Comparison of ENCODE assay signal across 8 cellular contexts in genomic region chr22:37804502-37804885, GRCh38. TPM values are rescaled to one million over a fixed set of nuclear protein-coding genes. Genes with fewer than 3 reads are reported as not detected.
DNase-seq lines count a peak whose midpoint lies in the region; ATAC-seq, FAIRE-seq and TF ChIP-seq lines count a peak whose summit lies in the region.

No MANE protein-coding gene starts in this region.

- TF ChIP-seq EP300 in transverse colon (IDR thresholded peaks at IDR 0.05; ENCODE audit: low read depth) = no peak

- H3K9me3 ChIP-seq in astrocyte (ENCODE audit: insufficient read depth, low read depth, low read length) (no peaks in the 10 kb centered on the region), transverse colon (no peaks in the 10 kb centered on the region)

- peak overlapping the region; percentile 89 for H2AFZ ChIP-seq in astrocyte (ENCODE audit: low read depth, low read length)

- peak overlapping the region; percentile 87 for H3K9ac ChIP-seq in astrocyte (ENCODE audit: low read length)

- intact Hi-C loops in lower leg skin (cut with DNase I; ENCODE audit: low total_unique reads) = no loop called here
- intact Hi-C loops in transverse colon (cut with DNase I; ENCODE audit: low total_unique reads) = no loop called here

- H3K4me3 ChIP-seq in astrocyte (ENCODE audit: insufficient read depth, low read depth, low read length) = peak overlapping the region; percentile 55
- peak overlapping the region; percentile 14 for H3K4me3 ChIP-seq in lower leg skin (ENCODE audit: low read depth, poor library complexity, severe bottlenecking)
- H3K4me3 ChIP-seq in transverse colon = peak overlapping the region; percentile 4 to 65 (median 58)

- peaks cover 39% of the 10 kb centered on the region for H3K4me1 Mint-ChIP-seq in activated T-cell treated with anti-CD3 and anti-CD28 coated beads, Interleukin-2, amount 50 U/mL, for 4 hours (ENCODE audit: low read depth)
- H3K4me1 Mint-ChIP-seq in astrocyte (ENCODE audit: low read depth, unreplicated experiment) = peaks cover 6% of the 10 kb centered on the region

- H3K4me1 ChIP-seq in astrocyte (ENCODE audit: insufficient read depth, low read length) (peaks cover 44% of the 10 kb centered on the region), transverse colon (peaks cover 5 to 65% (median 47%) of the 10 kb centered on the region in 4 donors)

- FAIRE-seq in astrocyte (lab: Jason Lieb, UNC) = no peak

- no peaks in the 10 kb centered on the region for H3K9me3 Mint-ChIP-seq in activated T-cell treated with anti-CD3 and anti-CD28 coated beads, Interleukin-2, amount 50 U/mL, for 4 hours
- no peaks in the 10 kb centered on the region for H3K9me3 Mint-ChIP-seq in astrocyte (ENCODE audit: unreplicated experiment)

- H3K4me2 ChIP-seq in astrocyte (ENCODE audit: low read length) = peak overlapping the region; percentile 92

- 0 to 2% methylated on average over 27 of the region's 27 CpGs for WGBS in lower leg skin, 2 donors
- WGBS in transverse colon (ENCODE audit: low coverage in 1 of 2), 2 donors = 2% methylated on average over 26 of the region's 27 CpGs; no CpG with 5 or more reads in 1 of the 2 donors

- H3K27me3 ChIP-seq in astrocyte (ENCODE audit: insufficient read depth, low read length) = no peaks in the 10 kb centered on the region
- H3K27me3 ChIP-seq in transverse colon = no peaks in the 10 kb centered on the region

- H3K79me2 ChIP-seq in astrocyte (ENCODE audit: insufficient read depth, low read length) = peaks cover 12% of the 10 kb centered on the region

- no peaks in the 10 kb centered on the region for H3K36me3 ChIP-seq in astrocyte (ENCODE audit: insufficient read depth, low read length)
- no peaks in the 10 kb centered on the region for H3K36me3 ChIP-seq in transverse colon

- H4K20me1 ChIP-seq in astrocyte (ENCODE audit: insufficient read depth, low read length) = peaks cover 11% of the 10 kb centered on the region

- H3K27ac ChIP-seq in astrocyte (ENCODE audit: low read depth, low read length) (peak overlapping the region; percentile 62), transverse colon (peak overlapping the region; percentile 93 to 96 (median 94))

- DNase-seq in activated T-cell treated with anti-CD3 and anti-CD28 coated beads, Interleukin-2, amount 50 U/mL, for 4 hours = no peak
- DNase-seq in activated T-cell treated with anti-CD3 and anti-CD28 coated beads, Interleukin-2, amount 50 U/mL, for 1 hour = no peak
- DNase-seq in astrocyte (ENCODE audit: low read depth) (no peak), lower leg skin (ENCODE audit: low spot score in 2 of 2) (no peak), transverse colon (no peak), NCI-H1694 treated with DMSO at 0.1 percent for 48 hours (lab: John Stamatoyannopoulos, UW) (no peak), NCI-H2196 treated with DMSO at 0.1 percent for 48 hours (lab: John Stamatoyannopoulos, UW; ENCODE audit: unreplicated experiment) (no peak)

- H3K27me3 Mint-ChIP-seq in activated T-cell treated with anti-CD3 and anti-CD28 coated beads, Interleukin-2, amount 50 U/mL, for 4 hours (ENCODE audit: low read depth) = peaks cover 48% of the 10 kb centered on the region
- peaks cover 20% of the 10 kb centered on the region for H3K27me3 Mint-ChIP-seq in astrocyte (ENCODE audit: low read depth, unreplicated experiment)

- TF ChIP-seq POLR2A in lower leg skin (IDR thresholded peaks at IDR 0.05) (no peak), transverse colon (IDR thresholded peaks at IDR 0.05) (no peak)

- ATAC-seq in activated T-cell treated with anti-CD3 and anti-CD28 coated beads, Interleukin-2, amount 50 U/mL, for 4 hours = no peak
- ATAC-seq in HG03439 (IDR thresholded peaks at IDR 0.05; ENCODE audit: unreplicated experiment) = no peak

- in situ Hi-C loops in transverse colon (cut with MboI; ENCODE audit: low pct_ligation_motif_present in 1 of 4, low pct_unique_long_range_greater_than_20kb in 1 of 4, low sequenced_read_pairs in 3 of 4) = loop anchor here in 1 of 4 donors (25.0 kb wide), 1 partner anchor 158 kb away; the partner anchor contains the start of genes C22orf23 and POLR2F

- H3K27ac Mint-ChIP-seq in astrocyte (ENCODE audit: unreplicated experiment) = no peak overlapping the region

- peak overlapping the region; percentile 57 for H3K4me3 Mint-ChIP-seq in activated T-cell treated with anti-CD3 and anti-CD28 coated beads, Interleukin-2, amount 50 U/mL, for 4 hours
- H3K4me3 Mint-ChIP-seq in astrocyte (ENCODE audit: unreplicated experiment) = no peak overlapping the region

- TF ChIP-seq CTCF in astrocyte (IDR thresholded peaks at IDR 0.05; ENCODE audit: insufficient read depth, low read depth, low read length) (no peak), lower leg skin (IDR thresholded peaks at IDR 0.05) (no peak), transverse colon (IDR thresholded peaks at IDR 0.05) (no peak)

- no peaks in the 10 kb centered on the region for H3K36me3 Mint-ChIP-seq in activated T-cell treated with anti-CD3 and anti-CD28 coated beads, Interleukin-2, amount 50 U/mL, for 4 hours (ENCODE audit: insufficient read depth)
- peaks cover 1% of the 10 kb centered on the region for H3K36me3 Mint-ChIP-seq in astrocyte (ENCODE audit: low read depth, unreplicated experiment)

RNA-seq across cellular contexts. Expression of gene GCAT, which starts 3.2 kb away (rescaled TPM):
- 10 to 100 TPM in 1 of 3 donors, 1 to 10 TPM in 2; 6.5 to 12.3 (median 8.6) TPM for total RNA-seq in activated T-cell treated with anti-CD3 and anti-CD28 coated beads, Interleukin-2, amount 50 U/mL, for 4 hours
- total RNA-seq in astrocyte (12.8 and 14.3 TPM in 2 replicates), lower leg skin (10 to 100 TPM; 12.5 to 20.4 (median 16.2) TPM), transverse colon (10 to 100 TPM in 1 of 4 donors, 1 to 10 TPM in 3; 6.4 to 10.1 (median 7.7) TPM)

RNA-seq across cellular contexts. Expression of gene GALR3, which starts 18.7 kb away (rescaled TPM):
- not detected for total RNA-seq in activated T-cell treated with anti-CD3 and anti-CD28 coated beads, Interleukin-2, amount 50 U/mL, for 4 hours
- total RNA-seq in astrocyte (not detected in 2 replicates), lower leg skin (not detected), transverse colon (not detected)

RNA-seq across cellular contexts. Expression of gene ANKRD54, which starts 39.6 kb away (rescaled TPM):
- total RNA-seq in activated T-cell treated with anti-CD3 and anti-CD28 coated beads, Interleukin-2, amount 50 U/mL, for 4 hours = 10 to 100 TPM; 28.0 to 30.4 (median 29.7) TPM
- total RNA-seq in astrocyte = 19.9 and 21.5 TPM in 2 replicates
- total RNA-seq in lower leg skin = 10 to 100 TPM; 36.2 to 61.6 (median 53.0) TPM
- total RNA-seq in transverse colon = 10 to 100 TPM; 12.7 to 86.8 (median 40.6) TPM

RNA-seq across cellular contexts. Expression of gene EIF3L, which starts 44.7 kb away (rescaled TPM):
- total RNA-seq in activated T-cell treated with anti-CD3 and anti-CD28 coated beads, Interleukin-2, amount 50 U/mL, for 4 hours = 100 to 1,000 TPM; 448 to 518 (median 461) TPM
- total RNA-seq in astrocyte (294 and 323 TPM in 2 replicates), lower leg skin (100 to 1,000 TPM; 392 to 558 (median 489) TPM), transverse colon (100 to 1,000 TPM in 3 of 4 donors, 10 to 100 TPM in 1; 89.4 to 292 (median 217) TPM)
